Comparison of ENCODE assay signal across 11 cellular contexts in genomic region chr21:37380349-37381323, GRCh38. TPM values are rescaled to one million over a fixed set of nuclear protein-coding genes. Genes with fewer than 3 reads are reported as not detected.
DNase-seq lines count a peak whose midpoint lies in the region; ATAC-seq lines count a peak whose summit lies in the region.
"Had no signal": no experiment of that assay in that cellular context is flagged by ENCODE, and none has a peak within 500 bp of the region (broad histone marks: within the 10 kb centered on the region; RNA-seq: fewer than 3 reads in every experiment).

No MANE protein-coding gene starts in this region.

- peak overlapping the region; percentile 36 to 39 for H3K4me3 Mint-ChIP-seq in effector memory CD8-positive, alpha-beta T cell
- H3K4me3 Mint-ChIP-seq in naive thymus-derived CD8-positive, alpha-beta T cell: peak overlapping the region; percentile 5 to 69 (median 46)

- H3K36me3 Mint-ChIP-seq in effector memory CD8-positive, alpha-beta T cell (ENCODE audit: insufficient read depth): peaks cover 16% of the 10 kb centered on the region
- peaks cover 0 to 18% (median 12%) of the 10 kb centered on the region in 3 donors for H3K36me3 Mint-ChIP-seq in naive thymus-derived CD8-positive, alpha-beta T cell

- no peak for ATAC-seq in effector memory CD8-positive, alpha-beta T cell (replicated peaks)
- ATAC-seq in naive thymus-derived CD8-positive, alpha-beta T cell: no peak
- ATAC-seq in HG03378 (IDR thresholded peaks at IDR 0.05; ENCODE audit: unreplicated experiment): no peak
- ATAC-seq: HCT116 had no signal

- POLR2A ChIA-PET in naive thymus-derived CD8-positive, alpha-beta T cell (lab: Charles Lee): no interaction called here

- H3K27me3 Mint-ChIP-seq in effector memory CD8-positive, alpha-beta T cell: no peaks in the 10 kb centered on the region
- peaks cover 0 to 1% (median 0%) of the 10 kb centered on the region in 5 donors for H3K27me3 Mint-ChIP-seq in naive thymus-derived CD8-positive, alpha-beta T cell

- DNase-seq in DMS 273 (lab: John Stamatoyannopoulos, UW; ENCODE audit: unreplicated experiment) (peak; percentile 74), NCI-H2029 (lab: John Stamatoyannopoulos, UW) (peak; percentile 59), T-helper 1 cell (no peak), NCI-H1092 treated with DMSO at 0.1 percent for 48 hours (lab: John Stamatoyannopoulos, UW) (no peak)
- DNase-seq in effector memory CD8-positive, alpha-beta T cell: no peak
- DNase-seq in naive thymus-derived CD8-positive, alpha-beta T cell: no peak
- DNase-seq in effector CD8-positive, alpha-beta T cell (lab: John Stamatoyannopoulos, UW): no peak
- DNase-seq: hypothalamus, IMR-90 had no signal

- peaks cover 72 to 80% of the 10 kb centered on the region in 2 donors for H3K4me1 Mint-ChIP-seq in effector memory CD8-positive, alpha-beta T cell (ENCODE audit: low read depth in 2 of 2)
- peaks cover 53 to 92% (median 86%) of the 10 kb centered on the region in 4 donors for H3K4me1 Mint-ChIP-seq in naive thymus-derived CD8-positive, alpha-beta T cell

- no peaks in the 10 kb centered on the region for H3K9me3 Mint-ChIP-seq in effector memory CD8-positive, alpha-beta T cell
- peaks cover 0 to 10% (median 4%) of the 10 kb centered on the region in 9 donors for H3K9me3 Mint-ChIP-seq in naive thymus-derived CD8-positive, alpha-beta T cell

- H3K27ac Mint-ChIP-seq in effector memory CD8-positive, alpha-beta T cell: peak overlapping the region in 1 of 2 donors; percentile 57
- H3K27ac Mint-ChIP-seq in naive thymus-derived CD8-positive, alpha-beta T cell: peak overlapping the region in 9 of 10 donors; percentile 3 to 50 (median 23)

RNA-seq across cellular contexts. Expression of gene DYRK1A, which starts 14.1 kb away (rescaled TPM):
- total RNA-seq in naive thymus-derived CD8-positive, alpha-beta T cell: 100 to 1,000 TPM; 140 to 146 TPM
- 1 to 10 TPM; 1.8 to 5.4 (median 2.2) TPM for polyA plus RNA-seq in naive thymus-derived CD8-positive, alpha-beta T cell

Comparison
In these comparisons a context has a peak if more than half of its experiments do, and no peak if none do; other contexts are left out.
1. DNase-seq: peak in DMS 273 (single experiment) and NCI-H2029 (single experiment); none in effector memory CD8-positive, alpha-beta T cell (0 of 3), naive thymus-derived CD8-positive, alpha-beta T cell (0 of 10), T-helper 1 cell (0 of 5), effector CD8-positive, alpha-beta T cell (single experiment) and NCI-H1092 treated with DMSO at 0.1 percent for 48 hours (single experiment).